Comparison of ENCODE assay signal across 21 cellular contexts in genomic region chr11:112057170-112057569, GRCh38. TPM values are rescaled to one million over a fixed set of nuclear protein-coding genes. Genes with fewer than 3 reads are reported as not detected.
A peak's percentile ranks its signal among the peaks of the same experiment; 100 is the strongest.
DNase-seq lines count a peak whose midpoint lies in the region; ATAC-seq and TF ChIP-seq lines count a peak whose summit lies in the region.
"Had no signal": no experiment of that assay in that cellular context is flagged by ENCODE, and none has a peak within 500 bp of the region (broad histone marks: within the 10 kb centered on the region; RNA-seq: fewer than 3 reads in every experiment).

No MANE protein-coding gene starts in this region.

- H3K4me2 ChIP-seq in OCI-LY7 (ENCODE audit: low read length) = no peak overlapping the region
- no peak overlapping the region for H3K4me2 ChIP-seq in hepatocyte

- H3K79me2 ChIP-seq in OCI-LY7 (ENCODE audit: insufficient read depth, low read depth, low read length) = no peaks in the 10 kb centered on the region
- H3K79me2 ChIP-seq in hepatocyte = no peaks in the 10 kb centered on the region

- ATAC-seq in activated naive CD4-positive, alpha-beta T cell treated with anti-CD3 and anti-CD28 coated beads, Interleukin-2, amount 50 U/mL, for 72 hours = peak; percentile 70 to 94
- ATAC-seq in activated naive CD8-positive, alpha-beta T cell treated with anti-CD3 and anti-CD28 coated beads, Interleukin-2, amount 10 ng/mL, durations not matched to agents 7 days and 5 days (ENCODE audit: low read depth) = no peak
- ATAC-seq in stimulated activated naive CD8-positive, alpha-beta T cell treated with anti-CD3 and anti-CD28 coated beads, Interleukin-15, Interleukin-2, amounts not matched to agents 100 U/mL and 50 U/mL, for 24 hours = peak; percentile 57
- ATAC-seq: effector memory CD8-positive, alpha-beta T cell; esophagus mucosa; gastrocnemius medialis; mucosa of descending colon; stimulated activated memory B cell treated with anti-CD40 and anti-IgM and Interleukin-4, amounts not matched to agents 10 μg/mL and 1 μg/mL and 100 μg/mL, for 72 hours had no signal

- H3K4me1 Mint-ChIP-seq in activated naive CD8-positive, alpha-beta T cell treated with anti-CD3 and anti-CD28 coated beads, Interleukin-2, amount 10 ng/mL, durations not matched to agents 7 days and 5 days = peaks cover 2% of the 10 kb centered on the region
- no peaks in the 10 kb centered on the region for H3K4me1 Mint-ChIP-seq in CD14-positive monocyte

- no peak overlapping the region for H3K4me3 ChIP-seq in OCI-LY7 (ENCODE audit: low read depth, low read length, poor library complexity, severe bottlenecking)
- no peak overlapping the region for H3K4me3 ChIP-seq in hepatocyte
- H3K4me3 ChIP-seq: gastrocnemius medialis, mucosa of descending colon, prostate gland, thyroid gland had no signal

- DNase-seq in activated naive CD4-positive, alpha-beta T cell treated with anti-CD3 and anti-CD28 coated beads, Interleukin-2, amount 50 U/mL, for 72 hours (ENCODE audit: low spot score in 2 of 2) = peak in 1 of 2 donors; percentile 11
- DNase-seq in activated naive CD4-positive, alpha-beta T cell treated with Interleukin-2 at 50 U/mL for 16 hours = no peak
- no peak for DNase-seq in OCI-LY7 (ENCODE audit: low spot score)
- DNase-seq in activated naive CD8-positive, alpha-beta T cell treated with anti-CD3 and anti-CD28 coated beads, Interleukin-2, amount 10 ng/mL, durations not matched to agents 7 days and 5 days = no peak
- DNase-seq in stimulated activated naive CD8-positive, alpha-beta T cell treated with anti-CD3 and anti-CD28 coated beads, Interleukin-15, Interleukin-2, amounts not matched to agents 100 U/mL and 50 U/mL, for 24 hours = no peak
- no peak for DNase-seq in KG1 (lab: John Stamatoyannopoulos, UW)
- DNase-seq in CD14-positive monocyte (ENCODE audit: low spot score) = no peak
- DNase-seq in hepatocyte (ENCODE audit: low spot score) = no peak
- DNase-seq: activated B cell treated with CpG ODN at 0.5 μM for 24 hours; brain microvascular endothelial cell; CD4-positive, alpha-beta memory T cell; effector memory CD8-positive, alpha-beta T cell; gastrocnemius medialis; mucosa of descending colon; NCI-H146; NCI-H69; T-helper 9 cell; thyroid gland had no signal

- BruUV-seq in OCI-LY7 (replicated peaks; lab: Mats Ljungman, UMichigan) = TSS peak; percentile 31

- H3K36me3 ChIP-seq in OCI-LY7 (ENCODE audit: insufficient read depth, low read length) (peaks cover 86% of the 10 kb centered on the region), hepatocyte (replicated peaks; ENCODE audit: insufficient read depth, low read depth) (no peaks in the 10 kb centered on the region)

- H2AFZ ChIP-seq in OCI-LY7 (ENCODE audit: low read length) (no peak overlapping the region), hepatocyte (no peak overlapping the region)

- no peak overlapping the region for H3K4me3 Mint-ChIP-seq in activated naive CD8-positive, alpha-beta T cell treated with anti-CD3 and anti-CD28 coated beads, Interleukin-2, amount 10 ng/mL, durations not matched to agents 7 days and 5 days
- no peak overlapping the region for H3K4me3 Mint-ChIP-seq in CD14-positive monocyte
- H3K4me3 Mint-ChIP-seq: activated B cell treated with CpG ODN at 0.5 μM for 24 hours; CD4-positive, alpha-beta memory T cell; effector memory CD8-positive, alpha-beta T cell; stimulated activated memory B cell treated with anti-CD40 and anti-IgM and Interleukin-4, amounts not matched to agents 10 μg/mL and 1 μg/mL and 100 μg/mL, for 72 hours had no signal

- H3K27ac ChIP-seq in OCI-LY7 (ENCODE audit: low read depth, low read length, poor library complexity, severe bottlenecking) = no peak overlapping the region
- H3K27ac ChIP-seq in hepatocyte = no peak overlapping the region
- H3K27ac ChIP-seq: brain microvascular endothelial cell, gastrocnemius medialis, prostate gland, thyroid gland had no signal

- WGBS in hepatocyte (ENCODE audit: low lambda C conversion rate, missing lambda C conversion rate) = 86% methylated on average over 4 of the region's 4 CpGs

- no peak for TF ChIP-seq CTCF in OCI-LY7 (conservative IDR thresholded peaks at IDR 0.05; ENCODE audit: low read length)
- no peak for TF ChIP-seq CTCF in CD14-positive monocyte (IDR thresholded peaks at IDR 0.05)
- no peak for TF ChIP-seq CTCF in hepatocyte (IDR thresholded peaks at IDR 0.05; ENCODE audit: poor library complexity)

- CTCF ChIA-PET in OCI-LY7 (lab: Charles Lee; ENCODE audit: unreplicated experiment) = no interaction called here

- no peaks in the 10 kb centered on the region for H3K27me3 ChIP-seq in hepatocyte
- H3K27me3 ChIP-seq: brain microvascular endothelial cell, gastrocnemius medialis, thyroid gland had no signal

- no peaks in the 10 kb centered on the region for H4K20me1 ChIP-seq in OCI-LY7 (ENCODE audit: insufficient read depth, low read length)
- no peaks in the 10 kb centered on the region for H4K20me1 ChIP-seq in hepatocyte (ENCODE audit: insufficient read depth, poor library complexity, severe bottlenecking)

- H3K36me3 Mint-ChIP-seq in activated naive CD4-positive, alpha-beta T cell treated with anti-CD3 and anti-CD28 coated beads, Interleukin-2, amount 50 U/mL, for 72 hours = peaks cover 5 to 7% of the 10 kb centered on the region in 2 donors
- H3K36me3 Mint-ChIP-seq in activated naive CD8-positive, alpha-beta T cell treated with anti-CD3 and anti-CD28 coated beads, Interleukin-2, amount 10 ng/mL, durations not matched to agents 7 days and 5 days = peaks cover 24% of the 10 kb centered on the region
- H3K36me3 Mint-ChIP-seq in CD14-positive monocyte = peaks cover 64 to 80% of the 10 kb centered on the region in 2 donors

- no peaks in the 10 kb centered on the region for H3K9me2 ChIP-seq in OCI-LY7 (ENCODE audit: insufficient read depth, low read length)
- H3K9me2 ChIP-seq in hepatocyte (replicated peaks; ENCODE audit: insufficient read depth) = no peaks in the 10 kb centered on the region

- no peaks in the 10 kb centered on the region for H3K27me3 Mint-ChIP-seq in activated naive CD8-positive, alpha-beta T cell treated with anti-CD3 and anti-CD28 coated beads, Interleukin-2, amount 10 ng/mL, durations not matched to agents 7 days and 5 days
- no peaks in the 10 kb centered on the region for H3K27me3 Mint-ChIP-seq in CD14-positive monocyte (ENCODE audit: low read depth in 3 of 3)
- H3K27me3 Mint-ChIP-seq: activated B cell treated with CpG ODN at 0.5 μM for 24 hours; CD4-positive, alpha-beta memory T cell; effector memory CD8-positive, alpha-beta T cell; stimulated activated memory B cell treated with anti-CD40 and anti-IgM and Interleukin-4, amounts not matched to agents 10 μg/mL and 1 μg/mL and 100 μg/mL, for 72 hours had no signal

- H3K9me3 Mint-ChIP-seq in activated naive CD4-positive, alpha-beta T cell treated with anti-CD3 and anti-CD28 coated beads, Interleukin-2, amount 50 U/mL, for 72 hours = no peaks in the 10 kb centered on the region
- H3K9me3 Mint-ChIP-seq in activated naive CD8-positive, alpha-beta T cell treated with anti-CD3 and anti-CD28 coated beads, Interleukin-2, amount 10 ng/mL, durations not matched to agents 7 days and 5 days = no peaks in the 10 kb centered on the region
- H3K9me3 Mint-ChIP-seq in CD14-positive monocyte = peaks cover 0 to 4% (median 0%) of the 10 kb centered on the region in 7 donors
- H3K9me3 Mint-ChIP-seq: activated B cell treated with CpG ODN at 0.5 μM for 24 hours; CD4-positive, alpha-beta memory T cell; effector memory CD8-positive, alpha-beta T cell; stimulated activated memory B cell treated with anti-CD40 and anti-IgM and Interleukin-4, amounts not matched to agents 10 μg/mL and 1 μg/mL and 100 μg/mL, for 72 hours had no signal

- intact Hi-C loops in OCI-LY7 (cut with micrococcal nuclease; ENCODE audit: unreplicated experiment) (no loop called here), CD14-positive monocyte (cut with micrococcal nuclease) (no loop called here)

- POLR2A ChIA-PET in OCI-LY7 (lab: Charles Lee) = interaction anchor here (0.6 kb wide), 2 partner anchors 15 to 105 kb away, joined by 3 to 4 read pairs; no protein-coding TSS in a partner anchor
- POLR2A ChIA-PET in activated naive CD8-positive, alpha-beta T cell treated with anti-CD3 and anti-CD28 coated beads, Interleukin-2, amount 10 ng/mL, durations not matched to agents 7 days and 5 days (lab: Charles Lee) = no interaction called here

- H3K4me1 ChIP-seq in OCI-LY7 (ENCODE audit: insufficient read depth, low read length, poor library complexity, severe bottlenecking) (peaks cover 4% of the 10 kb centered on the region), hepatocyte (ENCODE audit: insufficient read depth) (no peaks in the 10 kb centered on the region)
- H3K4me1 ChIP-seq: gastrocnemius medialis, prostate gland, thyroid gland had no signal

- H3K9me3 ChIP-seq in OCI-LY7 (ENCODE audit: low read length) (no peaks in the 10 kb centered on the region), hepatocyte (ENCODE audit: low read depth) (no peaks in the 10 kb centered on the region)
- H3K9me3 ChIP-seq: gastrocnemius medialis, mucosa of descending colon, prostate gland, thyroid gland had no signal

- peak overlapping the region; percentile 86 to 94 for H3K27ac Mint-ChIP-seq in activated naive CD4-positive, alpha-beta T cell treated with anti-CD3 and anti-CD28 coated beads, Interleukin-2, amount 50 U/mL, for 72 hours
- H3K27ac Mint-ChIP-seq in activated naive CD8-positive, alpha-beta T cell treated with anti-CD3 and anti-CD28 coated beads, Interleukin-2, amount 10 ng/mL, durations not matched to agents 7 days and 5 days = peak overlapping the region; percentile 42
- H3K27ac Mint-ChIP-seq in CD14-positive monocyte = no peak overlapping the region
- H3K27ac Mint-ChIP-seq: activated B cell treated with CpG ODN at 0.5 μM for 24 hours; stimulated activated memory B cell treated with anti-CD40 and anti-IgM and Interleukin-4, amounts not matched to agents 10 μg/mL and 1 μg/mL and 100 μg/mL, for 72 hours had no signal

RNA-seq across cellular contexts. Expression of gene PIH1D2, which starts 16.6 kb away (rescaled TPM):
- total RNA-seq in activated naive CD4-positive, alpha-beta T cell treated with anti-CD3 and anti-CD28 coated beads, Interleukin-2, amount 50 U/mL, for 72 hours = 1 to 10 TPM; 1.2 to 2.5 TPM
- 0.95 and 1.3 TPM in 2 replicates for total RNA-seq in OCI-LY7 (2014; rRNA removed; shearing (Covaris generic))
- 0.61 and 2.6 TPM in 2 replicates for total RNA-seq in OCI-LY7 (2022)
- under 1 TPM in 1 of 2 experiments, not detected in 1; 0.50 TPM for total RNA-seq in activated naive CD8-positive, alpha-beta T cell treated with anti-CD3 and anti-CD28 coated beads, Interleukin-2, amount 10 ng/mL, durations not matched to agents 7 days and 5 days
- polyA plus RNA-seq in CD14-positive monocyte = not detected
- total RNA-seq in hepatocyte = 0.60 and 1.7 TPM in 2 replicates
- 2.2 and 3.1 TPM in 2 replicates for polyA plus RNA-seq in hepatocyte
- total RNA-seq: CD4-positive, alpha-beta memory T cell had no signal
- polyA plus RNA-seq: CD4-positive, alpha-beta memory T cell had no signal

RNA-seq across cellular contexts. Expression of gene NKAPD1, which starts 16.9 kb away (rescaled TPM):
- total RNA-seq in activated naive CD4-positive, alpha-beta T cell treated with anti-CD3 and anti-CD28 coated beads, Interleukin-2, amount 50 U/mL, for 72 hours = 10 to 100 TPM; 16.9 to 20.1 TPM
- total RNA-seq in OCI-LY7 (2014; rRNA removed; shearing (Covaris generic)) = 21.3 and 39.6 TPM in 2 replicates
- total RNA-seq in OCI-LY7 (2022) (30.7 and 31.1 TPM in 2 replicates), hepatocyte (21.2 and 24.6 TPM in 2 replicates)
- total RNA-seq in activated naive CD8-positive, alpha-beta T cell treated with anti-CD3 and anti-CD28 coated beads, Interleukin-2, amount 10 ng/mL, durations not matched to agents 7 days and 5 days = 10 to 100 TPM; 21.5 to 22.7 TPM
- polyA plus RNA-seq in CD14-positive monocyte (1 to 10 TPM; 7.7 to 9.4 TPM), hepatocyte (8.8 and 21.5 TPM in 2 replicates)

RNA-seq across cellular contexts. Expression of gene TIMM8B, which starts 29.4 kb away (rescaled TPM):
- total RNA-seq in activated naive CD4-positive, alpha-beta T cell treated with anti-CD3 and anti-CD28 coated beads, Interleukin-2, amount 50 U/mL, for 72 hours = 10 to 100 TPM; 33.5 to 49.4 TPM
- total RNA-seq in OCI-LY7 (2014; rRNA removed; shearing (Covaris generic)) = 71.3 and 94.3 TPM in 2 replicates
- total RNA-seq in OCI-LY7 (2022) = 41.3 and 58.2 TPM in 2 replicates
- total RNA-seq in activated naive CD8-positive, alpha-beta T cell treated with anti-CD3 and anti-CD28 coated beads, Interleukin-2, amount 10 ng/mL, durations not matched to agents 7 days and 5 days = 10 to 100 TPM; 36.8 to 39.3 TPM
- 100 to 1,000 TPM; 143 to 160 TPM for polyA plus RNA-seq in CD14-positive monocyte
- 62.5 and 62.8 TPM in 2 replicates for total RNA-seq in hepatocyte
- 126 and 128 TPM in 2 replicates for polyA plus RNA-seq in hepatocyte

RNA-seq across cellular contexts. Expression of gene SDHD, which starts 29.5 kb away (rescaled TPM):
- total RNA-seq in activated naive CD4-positive, alpha-beta T cell treated with anti-CD3 and anti-CD28 coated beads, Interleukin-2, amount 50 U/mL, for 72 hours = 100 to 1,000 TPM; 106 to 115 TPM
- total RNA-seq in OCI-LY7 (2014; rRNA removed; shearing (Covaris generic)) = 43.5 and 58.8 TPM in 2 replicates
- total RNA-seq in OCI-LY7 (2022) = 77.1 and 85.6 TPM in 2 replicates
- total RNA-seq in activated naive CD8-positive, alpha-beta T cell treated with anti-CD3 and anti-CD28 coated beads, Interleukin-2, amount 10 ng/mL, durations not matched to agents 7 days and 5 days = 10 to 100 TPM; 87.2 to 93.8 TPM
- 100 to 1,000 TPM; 270 TPM for polyA plus RNA-seq in CD14-positive monocyte
- 151 and 152 TPM in 2 replicates for total RNA-seq in hepatocyte
- polyA plus RNA-seq in hepatocyte = 144 and 158 TPM in 2 replicates

RNA-seq across cellular contexts. Expression of gene DLAT, which starts 32.0 kb away (rescaled TPM):
- 10 to 100 TPM; 37.4 to 46.4 TPM for total RNA-seq in activated naive CD4-positive, alpha-beta T cell treated with anti-CD3 and anti-CD28 coated beads, Interleukin-2, amount 50 U/mL, for 72 hours
- total RNA-seq in OCI-LY7 (2014; rRNA removed; shearing (Covaris generic)) = 34.5 and 42.0 TPM in 2 replicates
- total RNA-seq in OCI-LY7 (2022) (46.0 and 54.1 TPM in 2 replicates), hepatocyte (40.5 and 42.1 TPM in 2 replicates)
- total RNA-seq in activated naive CD8-positive, alpha-beta T cell treated with anti-CD3 and anti-CD28 coated beads, Interleukin-2, amount 10 ng/mL, durations not matched to agents 7 days and 5 days = 10 to 100 TPM; 26.0 to 28.5 TPM
- polyA plus RNA-seq in CD14-positive monocyte (10 to 100 TPM; 11.5 to 14.6 TPM), hepatocyte (27.9 and 32.7 TPM in 2 replicates)

Comparison
In these comparisons a context has a peak if more than half of its experiments do, and no peak if none do; other contexts are left out.
1. H3K27ac Mint-ChIP-seq: peak in activated naive CD4-positive, alpha-beta T cell treated with anti-CD3 and anti-CD28 coated beads, Interleukin-2, amount 50 U/mL, for 72 hours (2 of 2) and activated naive CD8-positive, alpha-beta T cell treated with anti-CD3 and anti-CD28 coated beads, Interleukin-2, amount 10 ng/mL, durations not matched to agents 7 days and 5 days (single experiment); none in CD14-positive monocyte (0 of 7).